ENCODE assay signal across 10 cellular contexts in the genomic region with DNA sequence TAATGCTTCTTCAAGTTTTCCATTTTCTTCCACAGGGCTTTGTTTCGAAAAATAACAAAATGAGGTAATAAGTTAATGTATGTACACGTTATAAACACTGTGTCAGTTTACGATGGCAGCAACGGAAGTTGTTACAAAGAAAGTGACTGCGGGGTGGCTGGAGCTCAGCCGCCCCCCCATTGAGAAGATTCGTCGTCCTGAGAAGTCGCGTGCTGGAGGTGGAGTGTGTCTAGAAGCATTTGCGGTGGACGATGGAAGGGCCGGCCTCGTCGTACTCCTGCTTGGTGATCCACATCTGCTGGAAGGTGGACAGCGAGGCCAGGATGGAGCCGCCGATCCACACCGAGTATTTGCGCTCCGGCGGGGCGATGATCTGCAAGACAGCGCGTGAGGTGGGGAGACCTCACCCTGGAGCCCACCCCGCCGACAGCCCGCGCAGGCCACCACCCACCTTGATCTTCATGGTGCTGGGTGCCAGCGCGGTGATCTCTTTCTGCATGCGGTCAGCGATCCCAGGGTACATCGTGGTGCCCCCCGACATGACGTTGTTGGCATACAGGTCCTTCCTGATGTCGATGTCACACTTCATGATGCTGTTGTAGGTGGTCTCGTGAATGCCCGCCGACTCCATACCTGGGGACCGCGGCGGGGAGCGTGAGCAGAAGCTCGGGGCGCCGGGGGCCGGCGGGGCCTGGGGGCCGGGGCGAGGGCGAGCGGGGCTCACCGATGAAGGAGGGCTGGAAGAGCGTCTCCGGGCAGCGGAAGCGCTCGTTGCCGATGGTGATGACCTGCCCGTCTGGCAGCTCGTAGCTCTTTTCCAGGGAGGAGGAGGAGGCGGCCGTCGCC. TPM values are rescaled to one million over a fixed set of nuclear protein-coding genes. Genes with fewer than 3 reads are reported as not detected.
DNase-seq lines count a peak whose midpoint lies in the region; ATAC-seq and TF ChIP-seq lines count a peak whose summit lies in the region.
"Had no signal": no experiment of that assay in that cellular context is flagged by ENCODE, and none has a peak within 500 bp of the region (broad histone marks: within the 10 kb centered on the region; RNA-seq: fewer than 3 reads in every experiment).

No MANE protein-coding gene starts in this region.

- no peak overlapping the region for H2BK120ac ChIP-seq in neuronal stem cell (ENCODE audit: low read depth, low read length)

- peak overlapping the region; percentile 96 for H3K23ac ChIP-seq in neuronal stem cell (ENCODE audit: low read depth, low read length, poor library complexity)

- no CpG with 5 or more reads among the region's 65 CpGs for WGBS in neuronal stem cell (ENCODE audit: extremely low coverage in 2 of 2, insufficient read length in 2 of 2, insufficient replicate concordance in 1 of 2), 2 donors
- 4 to 5% methylated on average over 21 to 37 of the region's 65 CpGs for WGBS in thyroid gland, 2 donors

- H3K27me3 Mint-ChIP-seq in endothelial cell (ENCODE audit: unreplicated experiment), result peaks cover 33% of the 10 kb centered on the region

- H3K4me3 Mint-ChIP-seq in endothelial cell (ENCODE audit: unreplicated experiment), result peak overlapping the region; percentile 76

- H3K4me1 ChIP-seq in neuronal stem cell (ENCODE audit: control insufficient read depth in 2 of 2, insufficient read depth in 1 of 2, low read depth in 1 of 2, low read length in 2 of 2) (peaks cover 6 to 12% of the 10 kb centered on the region in 2 donors), thyroid gland (peaks cover 13 to 23% of the 10 kb centered on the region in 2 donors)

- H3K27ac ChIP-seq in neuronal stem cell (replicated peaks; ENCODE audit: low read length) (no peak overlapping the region), thyroid gland (no peak overlapping the region)

- no peak for ATAC-seq in HG03175 (IDR thresholded peaks at IDR 0.05; ENCODE audit: unreplicated experiment)

- H3K9me3 ChIP-seq in neuronal stem cell (replicated peaks in 1 of 2; ENCODE audit: control insufficient read depth in 2 of 2, insufficient read depth in 1 of 2, low read depth in 1 of 2, low read length in 2 of 2) (peaks cover 3 to 9% of the 10 kb centered on the region in 2 donors), thyroid gland (no peaks in the 10 kb centered on the region)

- H3K9me3 Mint-ChIP-seq in endothelial cell (ENCODE audit: unreplicated experiment), result no peaks in the 10 kb centered on the region

- peaks cover 27 to 54% (median 52%) of the 10 kb centered on the region in 3 experiments for H3K27me3 ChIP-seq in neuronal stem cell (ENCODE audit: control insufficient read depth in 3 of 3, insufficient read depth in 3 of 3, low read depth in 1 of 3, low read length in 3 of 3)
- peaks cover 31% of the 10 kb centered on the region for H3K27me3 ChIP-seq in thyroid gland

- H3K27ac Mint-ChIP-seq in endothelial cell (ENCODE audit: unreplicated experiment), result peak overlapping the region; percentile 5

- H3K18ac ChIP-seq in neuronal stem cell (ENCODE audit: low read length), result peak overlapping the region; percentile 48

- no peak overlapping the region for H3K4ac ChIP-seq in neuronal stem cell (ENCODE audit: low read length)

- TF ChIP-seq POLR2A in NB4 (IDR thresholded peaks at IDR 0.05; ENCODE audit: extremely low read depth, insufficient read length), result no peak
- no peak for TF ChIP-seq POLR2A in thyroid gland (IDR thresholded peaks at IDR 0.05)

- H2BK5ac ChIP-seq in neuronal stem cell (ENCODE audit: low read length), result no peak overlapping the region

- H4K8ac ChIP-seq in neuronal stem cell (ENCODE audit: low read depth, low read length), result no peak overlapping the region

- H2AK5ac ChIP-seq in neuronal stem cell (ENCODE audit: low read depth, low read length), result no peak overlapping the region

- DNase-seq in D341Med (ENCODE audit: low spot score) (peak; percentile 42), NB4 (ENCODE audit: low read depth) (peak; percentile 17), endothelial cell (ENCODE audit: low spot score) (no peak), neuronal stem cell (ENCODE audit: low spot score) (no peak), dermis blood vessel endothelial cell (no peak), cortex of kidney (lab: John Stamatoyannopoulos, UW) (no peak), thyroid gland (no peak)
- DNase-seq: activated gamma-delta T cell, NCI-H187 treated with DMSO at 0.1 percent for 48 hours had no signal

- no peak overlapping the region for H4K91ac ChIP-seq in neuronal stem cell (ENCODE audit: low read depth, low read length, poor library complexity)

- intact Hi-C loops in thyroid gland (cut with DNase I), result no loop called here

- H3K14ac ChIP-seq in neuronal stem cell (ENCODE audit: low read length), result no peak overlapping the region

- H3K36me3 ChIP-seq in neuronal stem cell (replicated peaks in 1 of 2; ENCODE audit: control insufficient read depth in 2 of 2, insufficient read depth in 2 of 2, low read length in 2 of 2) (no peaks in the 10 kb centered on the region), thyroid gland (no peaks in the 10 kb centered on the region)

- H3K4me2 ChIP-seq in neuronal stem cell (ENCODE audit: insufficient read depth, low read length, poor library complexity, severe bottlenecking), result peak overlapping the region; percentile 37

- no peak overlapping the region for H2BK15ac ChIP-seq in neuronal stem cell (ENCODE audit: low read length)

- no peak for TF ChIP-seq CTCF in NB4 (IDR thresholded peaks at IDR 0.05; ENCODE audit: low read depth, low read length)
- no peak for TF ChIP-seq CTCF in endothelial cell (IDR thresholded peaks at IDR 0.05; ENCODE audit: unreplicated experiment)
- TF ChIP-seq CTCF in thyroid gland (IDR thresholded peaks at IDR 0.05), result no peak

- H2AFZ ChIP-seq in neuronal stem cell (ENCODE audit: low read length), result no peak overlapping the region

- no peak overlapping the region for H3K4me3 ChIP-seq in NB4 (ENCODE audit: low read depth, low read length)
- H3K4me3 ChIP-seq in neuronal stem cell (ENCODE audit: low read length in 2 of 2), result peak overlapping the region in 1 of 2 donors; percentile 18
- H3K4me3 ChIP-seq in thyroid gland (replicated peaks in 1 of 3), result no peak overlapping the region

- no peak overlapping the region for H2BK12ac ChIP-seq in neuronal stem cell (ENCODE audit: low read length)

- H3K36me3 Mint-ChIP-seq in endothelial cell (ENCODE audit: low read depth, unreplicated experiment), result peaks cover 5% of the 10 kb centered on the region

- peaks cover 22% of the 10 kb centered on the region for H3K4me1 Mint-ChIP-seq in endothelial cell (ENCODE audit: unreplicated experiment)

- no peaks in the 10 kb centered on the region for H3K79me1 ChIP-seq in neuronal stem cell (ENCODE audit: low read depth, low read length)

- H3K9ac ChIP-seq in neuronal stem cell (ENCODE audit: low read depth, low read length, poor library complexity), result no peak overlapping the region

RNA-seq across cellular contexts. Expression of a gene that starts 2.4 kb away (rescaled TPM):
- total RNA-seq in endothelial cell (ENCODE audit: unreplicated experiment) (1.5 TPM), dermis blood vessel endothelial cell (0.17 TPM in 1 of 2 replicates, not detected in the other), thyroid gland (under 1 TPM in 2 of 4 donors, not detected in 2; 0.33 to 0.40 TPM)
- polyA plus RNA-seq in neuronal stem cell (2013, experiment 1 of 2), result 7.1 TPM
- polyA plus RNA-seq in neuronal stem cell (2013, experiment 2 of 2), result 6.8 TPM

Comparison
In these comparisons a context has a peak if more than half of its experiments do, and no peak if none do; other contexts are left out.
1. DNase-seq: peak in D341Med (single experiment) and NB4 (single experiment); none in endothelial cell (single experiment), neuronal stem cell (single experiment), dermis blood vessel endothelial cell (single experiment), cortex of kidney (single experiment) and thyroid gland (0 of 2).